12 cellular contexts compared by ENCODE assay signal in the genomic region with DNA sequence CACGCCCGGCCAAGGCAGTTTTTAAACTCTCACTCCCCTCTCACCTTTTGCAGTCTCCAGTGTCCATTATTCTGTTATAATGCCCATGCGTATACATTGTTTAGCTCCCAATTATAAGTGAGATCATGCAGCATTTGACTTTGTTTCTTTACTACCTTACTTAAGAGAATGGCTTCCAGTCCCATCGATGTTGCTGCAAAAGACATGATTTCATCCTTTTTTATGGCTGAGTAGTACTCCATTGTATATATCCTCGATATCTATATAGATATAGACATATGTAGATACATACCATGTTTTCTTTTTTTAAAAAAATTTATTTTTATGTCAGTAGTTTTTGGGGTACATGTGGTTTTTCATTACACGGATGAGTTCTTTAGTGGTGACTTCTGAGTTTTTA. TPM values are rescaled to one million over a fixed set of nuclear protein-coding genes. Genes with fewer than 3 reads are reported as not detected.
"Had no signal": no experiment of that assay in that cellular context is flagged by ENCODE, and none has a peak within 500 bp of the region (broad histone marks: within the 10 kb centered on the region; RNA-seq: fewer than 3 reads in every experiment).

No MANE protein-coding gene starts in this region.

- DNase-seq: GM23248, GOT3, H7, H9, HCEC 1CT, HFFc6 had no signal

- H3K4me1 ChIP-seq: HAP-1 had no signal

- H3K36me3 ChIP-seq: HAP-1 had no signal

- H3K27ac ChIP-seq: GM23248 had no signal

- ATAC-seq: GM23338, HCT116 had no signal

- H2AFZ ChIP-seq: GM23248, GM23338 had no signal

- H3K9ac ChIP-seq: GM23248 had no signal

- H3K4me2 ChIP-seq: GM23338 had no signal

- FAIRE-seq: H1, H54 had no signal

- H3K9me3 ChIP-seq: HAP-1 had no signal

- H3K4me3 ChIP-seq: GM23248, GM23338, HAP-1 had no signal

RNA-seq across cellular contexts. Expression of a gene that starts 8.4 kb away (rescaled TPM):
- total RNA-seq: GM23248, GM23338, H1, H4, H7, HFFc6 had no signal
- polyA plus RNA-seq: GM23248, GM23338 had no signal

RNA-seq across cellular contexts. Expression of a gene that starts 32.2 kb away (rescaled TPM):
- total RNA-seq: GM23248, GM23338, H1, H4, H7, H9, HFFc6 had no signal
- polyA plus RNA-seq: GM23248, GM23338, H1 had no signal
